In the genomic region with DNA sequence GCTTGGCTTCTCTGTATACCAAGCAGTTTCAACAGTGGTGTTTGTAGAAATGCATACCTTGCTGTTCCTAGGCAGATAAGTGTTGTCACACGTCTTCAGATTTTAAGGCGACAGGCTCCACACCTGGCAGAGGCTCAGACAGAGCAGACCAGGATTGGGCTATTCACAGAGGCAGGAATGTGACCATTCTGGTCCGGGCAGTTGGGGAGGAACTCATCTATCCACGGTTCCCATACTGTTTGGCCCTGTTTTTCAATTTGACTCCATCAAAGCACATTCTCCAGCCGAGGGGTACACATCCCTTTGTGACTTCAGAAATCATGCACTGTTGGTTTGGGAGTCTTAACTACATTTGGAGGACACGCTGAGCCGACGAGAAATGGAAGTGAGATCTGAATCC, we compare ENCODE assay signal across 14 cellular contexts. TPM values are rescaled to one million over a fixed set of nuclear protein-coding genes. Genes with fewer than 3 reads are reported as not detected.
DNase-seq lines count a peak whose midpoint lies in the region; ATAC-seq and TF ChIP-seq lines count a peak whose summit lies in the region.
"Had no signal": no experiment of that assay in that cellular context is flagged by ENCODE, and none has a peak within 500 bp of the region (broad histone marks: within the 10 kb centered on the region; RNA-seq: fewer than 3 reads in every experiment).

No MANE protein-coding gene starts in this region.

- H3K27me3 Mint-ChIP-seq in CD4-positive, alpha-beta T cell, result no peaks in the 10 kb centered on the region
- H3K27me3 Mint-ChIP-seq in naive thymus-derived CD8-positive, alpha-beta T cell, result no peaks in the 10 kb centered on the region
- H3K27me3 Mint-ChIP-seq: activated naive CD8-positive, alpha-beta T cell had no signal

- no peaks in the 10 kb centered on the region for H3K9me3 Mint-ChIP-seq in CD4-positive, alpha-beta T cell
- H3K9me3 Mint-ChIP-seq in naive thymus-derived CD8-positive, alpha-beta T cell, result no peaks in the 10 kb centered on the region

- H3K4me3 Mint-ChIP-seq in CD4-positive, alpha-beta T cell, result no peak overlapping the region
- no peak overlapping the region for H3K4me3 Mint-ChIP-seq in naive thymus-derived CD8-positive, alpha-beta T cell
- H3K4me3 Mint-ChIP-seq: activated naive CD8-positive, alpha-beta T cell had no signal

- intact Hi-C loops in CD4-positive, alpha-beta T cell (cut with DNase I, micrococcal nuclease), result loop anchor here (5.0 kb wide), 2 partner anchors 43 to 48 kb away; a partner anchor contains a TSS
- intact Hi-C loops in esophagus squamous epithelium (cut with DNase I), result no loop called here

- no peaks in the 10 kb centered on the region for H3K9me3 ChIP-seq in CD4-positive, alpha-beta T cell (ENCODE audit: control insufficient read depth, low read length)
- H3K9me3 ChIP-seq in esophagus squamous epithelium, result no peaks in the 10 kb centered on the region
- H3K9me3 ChIP-seq: BLaER1 treated with 17β-estradiol and CSF1 and Interleukin-3, amounts not matched to agents 10 nM and 100 nM had no signal

- DNase-seq in CD4-positive, alpha-beta T cell, result no peak
- DNase-seq in NCI-H1105 (lab: John Stamatoyannopoulos, UW), result peak; percentile 82
- no peak for DNase-seq in esophagus squamous epithelium (lab: John Stamatoyannopoulos, UW)
- DNase-seq in naive thymus-derived CD8-positive, alpha-beta T cell, result no peak
- no peak for DNase-seq in nucleus accumbens (lab: John Stamatoyannopoulos, UW)
- DNase-seq in coronary artery (ENCODE audit: low spot score), result no peak
- DNase-seq: activated CD4-positive, alpha-beta T cell treated with anti-CD3 and anti-CD28 coated beads for 4 hours; hippocampal formation; NCI-H2107; SHP77 had no signal

- TF ChIP-seq CTCF in CD4-positive, alpha-beta T cell (IDR thresholded peaks at IDR 0.05), result no peak
- TF ChIP-seq CTCF in esophagus squamous epithelium (IDR thresholded peaks at IDR 0.05), result no peak
- TF ChIP-seq CTCF in coronary artery (IDR thresholded peaks at IDR 0.05), result no peak

- H3K27me3 ChIP-seq in CD4-positive, alpha-beta T cell (ENCODE audit: control insufficient read depth, insufficient read depth, low read length), result no peaks in the 10 kb centered on the region
- H3K27me3 ChIP-seq in esophagus squamous epithelium, result no peaks in the 10 kb centered on the region
- H3K27me3 ChIP-seq: BLaER1 treated with 17β-estradiol and CSF1 and Interleukin-3, amounts not matched to agents 10 nM and 100 nM had no signal

- peaks cover 35% of the 10 kb centered on the region for H3K4me1 Mint-ChIP-seq in CD4-positive, alpha-beta T cell (ENCODE audit: low read depth)
- H3K4me1 Mint-ChIP-seq in naive thymus-derived CD8-positive, alpha-beta T cell, result peaks cover 19 to 34% (median 32%) of the 10 kb centered on the region in 4 donors

- ATAC-seq in CD4-positive, alpha-beta T cell (ENCODE audit: poor library complexity), result no peak
- ATAC-seq in naive thymus-derived CD8-positive, alpha-beta T cell, result no peak
- no peak for ATAC-seq in GM19328 (IDR thresholded peaks at IDR 0.05; ENCODE audit: unreplicated experiment)
- no peak for ATAC-seq in GM19023 (IDR thresholded peaks at IDR 0.05; ENCODE audit: unreplicated experiment)

- TF ChIP-seq POLR2A in esophagus squamous epithelium (IDR thresholded peaks at IDR 0.05), result no peak

- no peaks in the 10 kb centered on the region for H3K36me3 Mint-ChIP-seq in CD4-positive, alpha-beta T cell (ENCODE audit: low read depth)
- H3K36me3 Mint-ChIP-seq in naive thymus-derived CD8-positive, alpha-beta T cell, result no peaks in the 10 kb centered on the region
- H3K36me3 Mint-ChIP-seq: activated naive CD8-positive, alpha-beta T cell had no signal

- CTCF ChIA-PET in CD4-positive, alpha-beta T cell (lab: Charles Lee), result no interaction called here

- H3K4me1 ChIP-seq in esophagus squamous epithelium, result peaks cover 13 to 85% (median 52%) of the 10 kb centered on the region in 3 donors

- H3K36me3 ChIP-seq in esophagus squamous epithelium, result no peaks in the 10 kb centered on the region
- H3K36me3 ChIP-seq: BLaER1 treated with 17β-estradiol and CSF1 and Interleukin-3, amounts not matched to agents 10 nM and 100 nM had no signal

- H3K4me3 ChIP-seq in esophagus squamous epithelium, result peak overlapping the region; percentile 6 to 51 (median 32)
- H3K4me3 ChIP-seq in coronary artery, result no peak overlapping the region
- H3K4me3 ChIP-seq: BLaER1 treated with 17β-estradiol and CSF1 and Interleukin-3, amounts not matched to agents 10 nM and 100 nM had no signal

- 38 to 41% methylated on average over 7 to 8 of the region's 8 CpGs for WGBS in esophagus squamous epithelium, 2 donors

- POLR2A ChIA-PET in CD4-positive, alpha-beta T cell (lab: Charles Lee), result no interaction called here
- POLR2A ChIA-PET in naive thymus-derived CD8-positive, alpha-beta T cell (lab: Charles Lee), result no interaction called here

- H3K27ac ChIP-seq in CD4-positive, alpha-beta T cell (ENCODE audit: low read depth, low read length), result no peak overlapping the region
- H3K27ac ChIP-seq in esophagus squamous epithelium (peak overlapping the region; percentile 1 to 51 (median 15)), coronary artery (no peak overlapping the region)

- H3K27ac Mint-ChIP-seq in CD4-positive, alpha-beta T cell, result peak overlapping the region; percentile 40
- H3K27ac Mint-ChIP-seq in naive thymus-derived CD8-positive, alpha-beta T cell, result peak overlapping the region in 6 of 10 donors; percentile 4 to 78 (median 42)

RNA-seq across cellular contexts. Expression of a gene that starts 45.5 kb away (rescaled TPM):
- 100 to 1,000 TPM; 143 to 153 TPM for total RNA-seq in CD4-positive, alpha-beta T cell
- total RNA-seq in esophagus squamous epithelium, result 100 to 1,000 TPM in 1 of 4 donors, 10 to 100 TPM in 3; 43.8 to 148 (median 69.8) TPM
- total RNA-seq in naive thymus-derived CD8-positive, alpha-beta T cell, result 100 to 1,000 TPM; 140 to 153 TPM
- polyA plus RNA-seq in naive thymus-derived CD8-positive, alpha-beta T cell, result 10 to 100 TPM; 37.9 to 40.3 (median 38.2) TPM

Comparison
In these comparisons a context has a peak if more than half of its experiments do, and no peak if none do; other contexts are left out.
1. H3K27ac ChIP-seq: peak in esophagus squamous epithelium (4 of 4); none in CD4-positive, alpha-beta T cell (single experiment) and coronary artery (0 of 2).